Comparison of ENCODE assay signal across 1 cellular context in genomic region chr3:55879901-55880331, GRCh38.
TF ChIP-seq lines count a peak whose summit lies in the region.

No MANE protein-coding gene starts in this region.

TF ChIP-seq in WTC11, 78 proteins besides CTCF, POLR2A, EP300 and RAD21 (continued from another document):
- TF ChIP-seq ZNF512 (CRISPR knock-in tag; IDR thresholded peaks at IDR 0.05; ENCODE audit: borderline replicate concordance) (no peak), FOXJ3 (CRISPR knock-in tag; IDR thresholded peaks at IDR 0.05; ENCODE audit: borderline replicate concordance) (no peak), ZSCAN18 (CRISPR knock-in tag; IDR thresholded peaks at IDR 0.05) (no peak), MAX (CRISPR knock-in tag; IDR thresholded peaks at IDR 0.05) (no peak)
